8 cellular contexts compared by ENCODE assay signal in genomic region chr3:187746479-187747335, GRCh38. TPM values are rescaled to one million over a fixed set of nuclear protein-coding genes. Genes with fewer than 3 reads are reported as not detected.
DNase-seq lines count a peak whose midpoint lies in the region; ATAC-seq, FAIRE-seq and TF ChIP-seq lines count a peak whose summit lies in the region.

No MANE protein-coding gene starts in this region.

- H3K4me3 ChIP-seq in right cardiac atrium (ENCODE audit: low read length) = peak overlapping the region; percentile 88
- peak overlapping the region in 3 of 4 donors; percentile 53 to 71 (median 65) for H3K4me3 ChIP-seq in sigmoid colon

- TF ChIP-seq CTCF in sigmoid colon (IDR thresholded peaks at IDR 0.05) = no peak

- WGBS in right cardiac atrium = 24% methylated on average over 11 of the region's 11 CpGs
- WGBS in sigmoid colon, 2 donors = 46 to 57% methylated on average over 11 of the region's 11 CpGs

- peaks cover 33% of the 10 kb centered on the region for H3K36me3 Mint-ChIP-seq in activated T-cell treated with anti-CD3 and anti-CD28 coated beads, Interleukin-2, amount 50 U/mL, for 24 hours (ENCODE audit: low read depth)
- no peaks in the 10 kb centered on the region for H3K36me3 Mint-ChIP-seq in activated naive CD4-positive, alpha-beta T cell treated with anti-CD3 and anti-CD28 coated beads, Interleukin-2, amount 50 U/mL, for 24 hours

- FAIRE-seq in H54 (lab: Jason Lieb, UNC) = no peak

- H3K4me1 ChIP-seq in right cardiac atrium (ENCODE audit: control insufficient read depth, insufficient read depth, low read length) (no peaks in the 10 kb centered on the region), sigmoid colon (peaks cover 3 to 60% (median 42%) of the 10 kb centered on the region in 4 donors)

- no peak for ATAC-seq in right cardiac atrium
- ATAC-seq in HG02981 (IDR thresholded peaks at IDR 0.05; ENCODE audit: unreplicated experiment) = no peak

- DNase-seq in activated T-cell treated with anti-CD3 and anti-CD28 coated beads, Interleukin-2, amount 50 U/mL, for 24 hours = no peak
- no peak for DNase-seq in activated T-cell treated with anti-CD3 and anti-CD28 coated beads for 4 hours
- peak in 1 of 3 donors; percentile 51 for DNase-seq in right cardiac atrium
- DNase-seq in sigmoid colon = no peak
- DNase-seq in SW480 (ENCODE audit: low spot score) = no peak
- no peak for DNase-seq in H54 (ENCODE audit: insufficient read length, low spot score)

- H3K27me3 ChIP-seq in right cardiac atrium (ENCODE audit: control insufficient read depth, insufficient read depth) (no peaks in the 10 kb centered on the region), sigmoid colon (no peaks in the 10 kb centered on the region)

- no peaks in the 10 kb centered on the region for H3K27me3 Mint-ChIP-seq in activated T-cell treated with anti-CD3 and anti-CD28 coated beads, Interleukin-2, amount 50 U/mL, for 24 hours
- H3K27me3 Mint-ChIP-seq in activated naive CD4-positive, alpha-beta T cell treated with anti-CD3 and anti-CD28 coated beads, Interleukin-2, amount 50 U/mL, for 24 hours = no peaks in the 10 kb centered on the region

- peak overlapping the region; percentile 98 for H3K4me3 Mint-ChIP-seq in activated T-cell treated with anti-CD3 and anti-CD28 coated beads, Interleukin-2, amount 50 U/mL, for 24 hours
- H3K4me3 Mint-ChIP-seq in activated naive CD4-positive, alpha-beta T cell treated with anti-CD3 and anti-CD28 coated beads, Interleukin-2, amount 50 U/mL, for 24 hours = peak overlapping the region; percentile 99

- H3K9me3 ChIP-seq in right cardiac atrium (ENCODE audit: control insufficient read depth, low read length) (no peaks in the 10 kb centered on the region), sigmoid colon (no peaks in the 10 kb centered on the region)

- TF ChIP-seq POLR2A in sigmoid colon (IDR thresholded peaks at IDR 0.05) = no peak
- no peak for TF ChIP-seq POLR2A in H54 (IDR thresholded peaks at IDR 0.05; ENCODE audit: low read depth, low read length)

- H3K27ac ChIP-seq in right cardiac atrium (ENCODE audit: low read length) (peak overlapping the region; percentile 85), sigmoid colon (peak overlapping the region; percentile 90 to 99 (median 96))

- H3K4me1 Mint-ChIP-seq in activated T-cell treated with anti-CD3 and anti-CD28 coated beads, Interleukin-2, amount 50 U/mL, for 24 hours (ENCODE audit: low read depth) = peaks cover 67% of the 10 kb centered on the region
- H3K4me1 Mint-ChIP-seq in activated naive CD4-positive, alpha-beta T cell treated with anti-CD3 and anti-CD28 coated beads, Interleukin-2, amount 50 U/mL, for 24 hours = peaks cover 76% of the 10 kb centered on the region

- H3K36me3 ChIP-seq in sigmoid colon = no peaks in the 10 kb centered on the region

- intact Hi-C loops in right cardiac atrium (cut with DNase I) = loop anchor here in 3 of 4 donors (5.0 to 10.0 kb wide), 9 partner anchors 201 to 1398 kb away; partner anchors contain the start of gene LPP (in 1 of the 3)
- intact Hi-C loops in sigmoid colon (cut with DNase I) = loop anchor here (10.0 kb wide), 2 partner anchors 868 to 968 kb away; no protein-coding TSS in a partner anchor

- peak overlapping the region; percentile 100 for H3K27ac Mint-ChIP-seq in activated T-cell treated with anti-CD3 and anti-CD28 coated beads, Interleukin-2, amount 50 U/mL, for 24 hours
- peak overlapping the region; percentile 100 for H3K27ac Mint-ChIP-seq in activated naive CD4-positive, alpha-beta T cell treated with anti-CD3 and anti-CD28 coated beads, Interleukin-2, amount 50 U/mL, for 24 hours

- H3K9me3 Mint-ChIP-seq in activated T-cell treated with anti-CD3 and anti-CD28 coated beads, Interleukin-2, amount 50 U/mL, for 24 hours = no peaks in the 10 kb centered on the region
- no peaks in the 10 kb centered on the region for H3K9me3 Mint-ChIP-seq in activated naive CD4-positive, alpha-beta T cell treated with anti-CD3 and anti-CD28 coated beads, Interleukin-2, amount 50 U/mL, for 24 hours

- TF ChIP-seq EP300 in sigmoid colon (IDR thresholded peaks at IDR 0.05) = no peak

RNA-seq across cellular contexts. Expression of gene BCL6, which starts 1.4 kb away (rescaled TPM):
- total RNA-seq in right cardiac atrium (10 to 100 TPM; 70.0 to 77.3 (median 71.4) TPM), sigmoid colon (100 to 1,000 TPM in 1 of 4 donors, 10 to 100 TPM in 3; 51.4 to 233 (median 80.7) TPM)
- polyA plus RNA-seq in right cardiac atrium (45.8 TPM), sigmoid colon (10 to 100 TPM in 1 of 3 donors, 1 to 10 TPM in 2; 4.9 to 30.6 (median 7.2) TPM)

RNA-seq across cellular contexts. Expression of gene RTP2, which starts 44.4 kb away (rescaled TPM):
- total RNA-seq in right cardiac atrium (not detected), sigmoid colon (not detected)
- polyA plus RNA-seq in right cardiac atrium (not detected), sigmoid colon (not detected)
